8 cellular contexts compared by ENCODE assay signal in genomic region chr2:68715353-68716041, GRCh38. TPM values are rescaled to one million over a fixed set of nuclear protein-coding genes. Genes with fewer than 3 reads are reported as not detected.
A peak's percentile ranks its signal among the peaks of the same experiment; 100 is the strongest.
DNase-seq lines count a peak whose midpoint lies in the region; ATAC-seq and TF ChIP-seq lines count a peak whose summit lies in the region.

No MANE protein-coding gene starts in this region.

- peak overlapping the region; percentile 26 for H3K27ac ChIP-seq in KOPT-K1 (ENCODE audit: low read depth, low read length, poor library complexity, severe bottlenecking)
- peak overlapping the region; percentile 36 for H3K27ac ChIP-seq in SU-DHL-6 (ENCODE audit: low read depth, low read length)
- H3K27ac ChIP-seq in coronary artery = peak overlapping the region in 1 of 2 donors; percentile 48
- H3K27ac ChIP-seq in lung (ENCODE audit: low read depth in 1 of 2, low read length in 1 of 2) = no peak overlapping the region

- CTCF ChIA-PET in activated CD4-positive, alpha-beta T cell treated with anti-CD3 and anti-CD28 coated beads for 36 hours (lab: Charles Lee) = interaction anchor here (0.8 to 13.2 kb wide), 8 partner anchors 25 to 327 kb away, joined by 3 to 261 read pairs (median 6); no protein-coding TSS in a partner anchor

- H2AFZ ChIP-seq in SU-DHL-6 (ENCODE audit: low read depth, low read length, severe bottlenecking) = peak overlapping the region; percentile 76

- peak overlapping the region; percentile 43 for H3K4me2 ChIP-seq in SU-DHL-6 (ENCODE audit: low read depth, low read length, poor library complexity, severe bottlenecking)

- no peaks in the 10 kb centered on the region for H3K9me3 Mint-ChIP-seq in activated CD4-positive, alpha-beta T cell treated with anti-CD3 and anti-CD28 coated beads for 36 hours (ENCODE audit: low read depth)

- no peak overlapping the region for H3K9ac ChIP-seq in SU-DHL-6 (ENCODE audit: low read length)

- intact Hi-C loops in activated CD4-positive, alpha-beta T cell treated with anti-CD3 and anti-CD28 coated beads for 36 hours (cut with DNase I, micrococcal nuclease) = loop anchor here (1.0 to 5.0 kb wide), 6 partner anchors 37 to 252 kb away; partner anchors contain the start of genes APLF (in 1 of the 2) and FBXO48 (in 1 of the 2)

- no peaks in the 10 kb centered on the region for H4K20me1 ChIP-seq in SU-DHL-6 (ENCODE audit: low read depth, low read length)

- no peaks in the 10 kb centered on the region for H3K36me3 Mint-ChIP-seq in activated CD4-positive, alpha-beta T cell treated with anti-CD3 and anti-CD28 coated beads for 36 hours (ENCODE audit: low read depth)

- no peak overlapping the region for H3K4me3 Mint-ChIP-seq in activated CD4-positive, alpha-beta T cell treated with anti-CD3 and anti-CD28 coated beads for 36 hours

- peak; percentile 75 for DNase-seq in activated CD4-positive, alpha-beta T cell treated with anti-CD3 and anti-CD28 coated beads for 36 hours
- DNase-seq in activated CD4-positive, alpha-beta T cell treated with anti-CD3 and anti-CD28 coated beads for 1 hour = no peak
- DNase-seq in coronary artery (ENCODE audit: low spot score) (no peak), lung (ENCODE audit: low spot score) (peak; percentile 68), DMS153 (lab: John Stamatoyannopoulos, UW) (no peak)

- no peaks in the 10 kb centered on the region for H3K4me1 ChIP-seq in lung (ENCODE audit: control insufficient read depth in 2 of 2, insufficient read depth in 2 of 2, low read length in 2 of 2)

- H3K27me3 Mint-ChIP-seq in activated CD4-positive, alpha-beta T cell treated with anti-CD3 and anti-CD28 coated beads for 36 hours = no peaks in the 10 kb centered on the region

- peaks cover 15% of the 10 kb centered on the region for H3F3A ChIP-seq in SU-DHL-6 (ENCODE audit: insufficient read depth)

- H3K27me3 ChIP-seq in SU-DHL-6 (ENCODE audit: low read length) (no peaks in the 10 kb centered on the region), lung (ENCODE audit: control insufficient read depth, insufficient read depth) (no peaks in the 10 kb centered on the region)

- peak overlapping the region; percentile 79 for H3K27ac Mint-ChIP-seq in activated CD4-positive, alpha-beta T cell treated with anti-CD3 and anti-CD28 coated beads for 36 hours

- no peaks in the 10 kb centered on the region for H3K9me2 ChIP-seq in SU-DHL-6 (replicated peaks; ENCODE audit: insufficient read depth, low read length)

- H3K9me3 ChIP-seq in KOPT-K1 (ENCODE audit: insufficient read depth, low read length, poor library complexity, severe bottlenecking) (no peaks in the 10 kb centered on the region), SU-DHL-6 (ENCODE audit: insufficient read depth, low read length) (no peaks in the 10 kb centered on the region), lung (ENCODE audit: control insufficient read depth in 2 of 2, insufficient read depth in 1 of 2, low read length in 1 of 2) (no peaks in the 10 kb centered on the region)

- H3K4me3 ChIP-seq in SU-DHL-6 (ENCODE audit: insufficient read depth, low read length, poor library complexity, severe bottlenecking) (peak overlapping the region; percentile 28), coronary artery (no peak overlapping the region), lung (no peak overlapping the region)

- H3K4me1 Mint-ChIP-seq in activated CD4-positive, alpha-beta T cell treated with anti-CD3 and anti-CD28 coated beads for 36 hours = peaks cover 75% of the 10 kb centered on the region

- TF ChIP-seq CTCF in SU-DHL-6 (IDR thresholded peaks at IDR 0.05; ENCODE audit: insufficient read depth, low read length, poor library complexity, severe bottlenecking) = peak; percentile 33
- peak; percentile 22 for TF ChIP-seq CTCF in coronary artery (IDR thresholded peaks at IDR 0.05)
- peak; percentile 9 for TF ChIP-seq CTCF in lung (IDR thresholded peaks at IDR 0.05; ENCODE audit: control extremely low read depth, extremely low read depth)

- H3K36me3 ChIP-seq in KOPT-K1 (ENCODE audit: insufficient read depth, low read length) (no peaks in the 10 kb centered on the region), SU-DHL-6 (ENCODE audit: low read length) (no peaks in the 10 kb centered on the region), lung (ENCODE audit: control insufficient read depth in 2 of 2, insufficient read depth in 2 of 2, low read length in 2 of 2) (no peaks in the 10 kb centered on the region)

- POLR2A ChIA-PET in activated CD4-positive, alpha-beta T cell treated with anti-CD3 and anti-CD28 coated beads for 36 hours (lab: Charles Lee) = no interaction called here

- 57 to 68% methylated on average over 13 of the region's 13 CpGs for WGBS in lung, 2 donors

- H3K79me2 ChIP-seq in SU-DHL-6 (ENCODE audit: insufficient read depth, low read length) = no peaks in the 10 kb centered on the region

- no peak for ATAC-seq in activated CD4-positive, alpha-beta T cell treated with anti-CD3 and anti-CD28 coated beads for 36 hours
- ATAC-seq in GM21825 (IDR thresholded peaks at IDR 0.05; ENCODE audit: unreplicated experiment) = peak; percentile 39
- ATAC-seq in lung (ENCODE audit: insufficient read depth, low FRiP score) = peak; percentile 80

RNA-seq across cellular contexts. Expression of gene ARHGAP25, which starts 19.1 kb away (rescaled TPM):
- total RNA-seq in activated CD4-positive, alpha-beta T cell treated with anti-CD3 and anti-CD28 coated beads for 36 hours = 10 to 100 TPM; 57.9 to 73.2 TPM
- total RNA-seq in lung = 10 to 100 TPM; 17.1 to 26.1 TPM
- polyA plus RNA-seq in lung = 10 to 100 TPM; 19.0 to 43.0 TPM

Comparison
In these comparisons a context has a peak if more than half of its experiments do, and no peak if none do; other contexts are left out.
1. DNase-seq: peak in activated CD4-positive, alpha-beta T cell treated with anti-CD3 and anti-CD28 coated beads for 36 hours (single experiment) and lung (single experiment); none in activated CD4-positive, alpha-beta T cell treated with anti-CD3 and anti-CD28 coated beads for 1 hour (single experiment), coronary artery (single experiment) and DMS153 (single experiment).
2. H3K27ac ChIP-seq: peak in KOPT-K1 (single experiment) and SU-DHL-6 (single experiment); none in lung (0 of 2).
3. Peak in every context shown above with its lines, with median percentiles within 50 percentile points of each other: CTCF ChIP-seq.